ENCODE assay signal across 8 cellular contexts in genomic region chr7:39949980-39950472, GRCh38. TPM values are rescaled to one million over a fixed set of nuclear protein-coding genes. Genes with fewer than 3 reads are reported as not detected.
DNase-seq lines count a peak whose midpoint lies in the region; TF ChIP-seq lines count a peak whose summit lies in the region.

Gene CDK13 (plus strand): TSS chr7:39950256. CDS start chr7:39950642, 386 bp downstream.

- peak within 1 kb of the TSS; percentile 99 for H3K27ac Mint-ChIP-seq in T-helper 1 cell treated with Interleukin-12 subunit alpha and Interleukin-12 subunit beta and Interleukin-4 antibody, amounts not matched to agents 30 μg/mL and 1 μg/mL, for 36 hours

- H3K27me3 ChIP-seq in right atrium auricular region (no peaks in the 10 kb centered on the region), rectal smooth muscle tissue (ENCODE audit: control insufficient read depth, insufficient read depth, low read length) (no peaks in the 10 kb centered on the region), vagina (no peaks in the 10 kb centered on the region)

- peaks cover 33% of the 10 kb centered on the region for H3K4me1 Mint-ChIP-seq in T-helper 1 cell treated with Interleukin-12 subunit alpha and Interleukin-12 subunit beta and Interleukin-4 antibody, amounts not matched to agents 30 μg/mL and 1 μg/mL, for 36 hours (ENCODE audit: low read depth)

- intact Hi-C loops in vagina (cut with DNase I), result loop anchor here (10.0 kb wide), 1 partner anchor 105 kb away; no protein-coding TSS in a partner anchor

- no peak for TF ChIP-seq CTCF in GM12864 (IDR thresholded peaks at IDR 0.05; ENCODE audit: low read depth, low read length, missing control alignments)
- TF ChIP-seq CTCF in HFF-Myc (IDR thresholded peaks at IDR 0.05; ENCODE audit: low read depth, low read length, missing control alignments), result no peak
- no peak for TF ChIP-seq CTCF in NB4 (IDR thresholded peaks at IDR 0.05; ENCODE audit: low read depth, low read length)
- TF ChIP-seq CTCF in right atrium auricular region (IDR thresholded peaks at IDR 0.05), result no peak
- no peak for TF ChIP-seq CTCF in vagina (IDR thresholded peaks at IDR 0.05)

- peaks cover 12% of the 10 kb centered on the region for H3K36me3 Mint-ChIP-seq in T-helper 1 cell treated with Interleukin-12 subunit alpha and Interleukin-12 subunit beta and Interleukin-4 antibody, amounts not matched to agents 30 μg/mL and 1 μg/mL, for 36 hours (ENCODE audit: low read depth)

- H3K27ac ChIP-seq in right atrium auricular region (peak within 1 kb of the TSS; percentile 95 to 99), rectal smooth muscle tissue (ENCODE audit: low read depth, low read length) (peak within 1 kb of the TSS; percentile 99), vagina (peak within 1 kb of the TSS; percentile 94)

- no peaks in the 10 kb centered on the region for H3K9me3 Mint-ChIP-seq in T-helper 1 cell treated with Interleukin-12 subunit alpha and Interleukin-12 subunit beta and Interleukin-4 antibody, amounts not matched to agents 30 μg/mL and 1 μg/mL, for 36 hours

- H3K9ac ChIP-seq in rectal smooth muscle tissue (ENCODE audit: low read length), result peak within 1 kb of the TSS; percentile 92

- peak within 1 kb of the TSS; percentile 86 for H3K4me3 ChIP-seq in GM12864 (ENCODE audit: low read depth, low read length)
- H3K4me3 ChIP-seq in HFF-Myc (replicated peaks; ENCODE audit: low read depth, low read length), result peak within 1 kb of the TSS; percentile 88
- peak within 1 kb of the TSS; percentile 94 for H3K4me3 ChIP-seq in NB4 (ENCODE audit: low read depth, low read length)
- peak within 1 kb of the TSS; percentile 91 to 94 for H3K4me3 ChIP-seq in right atrium auricular region
- peak within 1 kb of the TSS; percentile 99 for H3K4me3 ChIP-seq in rectal smooth muscle tissue (ENCODE audit: low read length)
- H3K4me3 ChIP-seq in vagina, result peak within 1 kb of the TSS; percentile 69 to 74

- DNase-seq in GM12864 (ENCODE audit: low read depth), result peak; percentile 72
- peak; percentile 41 for DNase-seq in HFF-Myc (ENCODE audit: extremely low read depth, low read depth)
- peak; percentile 98 for DNase-seq in NB4 (ENCODE audit: low read depth)
- DNase-seq in amniotic stem cell (lab: John Stamatoyannopoulos, UW), result peak; percentile 63
- DNase-seq in right atrium auricular region (ENCODE audit: low spot score), result peak; percentile 70
- DNase-seq in vagina (ENCODE audit: extremely low spot score in 2 of 2), result peak in 1 of 2 donors; percentile 88

- H3K4me1 ChIP-seq in right atrium auricular region (peaks cover 0 to 29% of the 10 kb centered on the region in 2 donors), rectal smooth muscle tissue (ENCODE audit: control insufficient read depth, insufficient read depth, low read length) (peaks cover 16% of the 10 kb centered on the region), vagina (peaks cover 36% of the 10 kb centered on the region)

- no peaks in the 10 kb centered on the region for H3K9me3 ChIP-seq in right atrium auricular region
- H3K9me3 ChIP-seq in vagina, result no peaks in the 10 kb centered on the region

- H3K36me3 ChIP-seq in right atrium auricular region (no peaks in the 10 kb centered on the region), rectal smooth muscle tissue (ENCODE audit: control insufficient read depth, insufficient read depth, low read length) (peaks cover 2% of the 10 kb centered on the region), vagina (no peaks in the 10 kb centered on the region)

- TF ChIP-seq POLR2A in NB4 (IDR thresholded peaks at IDR 0.05; ENCODE audit: extremely low read depth, insufficient read length), result no peak
- no peak for TF ChIP-seq POLR2A in vagina (IDR thresholded peaks at IDR 0.05)

- peaks cover 3% of the 10 kb centered on the region for H3K27me3 Mint-ChIP-seq in T-helper 1 cell treated with Interleukin-12 subunit alpha and Interleukin-12 subunit beta and Interleukin-4 antibody, amounts not matched to agents 30 μg/mL and 1 μg/mL, for 36 hours (ENCODE audit: low read depth)

- peak within 1 kb of the TSS; percentile 96 for H3K4me3 Mint-ChIP-seq in T-helper 1 cell treated with Interleukin-12 subunit alpha and Interleukin-12 subunit beta and Interleukin-4 antibody, amounts not matched to agents 30 μg/mL and 1 μg/mL, for 36 hours

RNA-seq across cellular contexts. Expression of gene CDK13, which starts in this region (rescaled TPM):
- 10 to 100 TPM; 34.7 to 37.7 TPM for total RNA-seq in right atrium auricular region
- 87.4 TPM for total RNA-seq in vagina
